In the genomic region with DNA sequence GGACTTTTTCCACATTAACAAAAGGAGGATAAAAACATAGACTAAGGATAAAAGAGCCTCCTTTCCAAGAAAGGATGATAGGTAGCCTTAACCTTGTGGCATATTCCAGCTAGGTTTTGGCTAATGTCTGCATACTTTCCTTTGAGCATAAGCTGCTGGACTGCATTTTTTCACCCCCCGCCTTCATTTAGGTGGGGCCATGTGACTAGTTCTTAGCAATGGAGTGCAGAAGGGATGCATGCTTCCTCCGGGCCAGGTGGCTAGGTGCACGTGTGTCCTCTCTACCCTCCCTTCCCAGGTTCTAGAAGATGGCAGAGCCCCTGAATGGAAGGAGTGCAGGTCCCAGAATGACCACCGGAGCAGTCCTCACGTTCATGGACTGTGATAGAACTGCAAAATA, we compare ENCODE assay signal across 22 cellular contexts.
"Had no signal": no experiment of that assay in that cellular context is flagged by ENCODE, and none has a peak within 500 bp of the region (broad histone marks: within the 10 kb centered on the region; RNA-seq: fewer than 3 reads in every experiment).

No MANE protein-coding gene starts in this region.

- DNase-seq: activated CD4-positive, alpha-beta memory T cell treated with anti-CD3 and anti-CD28 coated beads, Interleukin-2, amount 10 ng/mL, durations not matched to agents 7 days and 5 days; activated CD4-positive, alpha-beta T cell treated with anti-CD3 and anti-CD28 coated beads for 48 hours; activated effector memory CD4-positive, alpha-beta T cell treated with Interleukin-2 at 50 U/mL for 16 hours; activated naive CD4-positive, alpha-beta T cell treated with anti-CD3 and anti-CD28 coated beads for 36 hours; activated T-cell treated with anti-CD3 and anti-CD28 coated beads, Interleukin-2, amount 50 U/mL, for 72 hours; amygdala; body of pancreas; effector memory CD8-positive, alpha-beta T cell; kidney glomerular epithelial cell; left lung; naive thymus-derived CD4-positive, alpha-beta T cell; ovary; psoas muscle; stimulated activated CD4-positive, alpha-beta T cell treated with anti-CD3 and anti-CD28 coated beads, Interleukin-4, amount 100 ng/mL, for 24 hours; stimulated activated naive CD8-positive, alpha-beta T cell treated with anti-CD3 and anti-CD28 coated beads, Interleukin-15, Interleukin-2, amounts not matched to agents 100 U/mL and 50 U/mL, for 24 hours; SW 1271; T-helper 17 cell had no signal

- H3K4me3 Mint-ChIP-seq: activated CD4-positive, alpha-beta memory T cell treated with anti-CD3 and anti-CD28 coated beads, Interleukin-2, amount 10 ng/mL, durations not matched to agents 7 days and 5 days; activated naive CD4-positive, alpha-beta T cell treated with anti-CD3 and anti-CD28 coated beads for 36 hours; activated T-cell treated with anti-CD3 and anti-CD28 coated beads, Interleukin-2, amount 50 U/mL, for 72 hours; effector memory CD8-positive, alpha-beta T cell; naive thymus-derived CD4-positive, alpha-beta T cell; neural progenitor cell; T-helper 17 cell had no signal

- H3K9me3 Mint-ChIP-seq: activated CD4-positive, alpha-beta memory T cell treated with anti-CD3 and anti-CD28 coated beads, Interleukin-2, amount 10 ng/mL, durations not matched to agents 7 days and 5 days; activated naive CD4-positive, alpha-beta T cell treated with anti-CD3 and anti-CD28 coated beads for 36 hours; activated T-cell treated with anti-CD3 and anti-CD28 coated beads, Interleukin-2, amount 50 U/mL, for 72 hours; effector memory CD8-positive, alpha-beta T cell; neural progenitor cell had no signal

- H3K4me1 ChIP-seq: body of pancreas, left lung, psoas muscle had no signal

- H3K36me3 Mint-ChIP-seq: naive thymus-derived CD4-positive, alpha-beta T cell; neural progenitor cell had no signal

- H3K27me3 ChIP-seq: body of pancreas, left lung, neural progenitor cell, ovary, right atrium auricular region had no signal

- H3K36me3 ChIP-seq: left lung, neural progenitor cell, ovary, right atrium auricular region had no signal

- H3K9me3 ChIP-seq: body of pancreas, left lung, ovary, psoas muscle, right atrium auricular region had no signal

- H3K27ac Mint-ChIP-seq: activated CD4-positive, alpha-beta memory T cell treated with anti-CD3 and anti-CD28 coated beads, Interleukin-2, amount 10 ng/mL, durations not matched to agents 7 days and 5 days; activated naive CD4-positive, alpha-beta T cell treated with anti-CD3 and anti-CD28 coated beads for 36 hours; activated T-cell treated with anti-CD3 and anti-CD28 coated beads, Interleukin-2, amount 50 U/mL, for 72 hours; effector memory CD8-positive, alpha-beta T cell; neural progenitor cell; T-helper 17 cell had no signal

- H3K27ac ChIP-seq: body of pancreas, epithelial cell of prostate, left lung, neural progenitor cell, ovary, psoas muscle, right atrium auricular region, SK-N-MC had no signal

- H3K9ac ChIP-seq: neural progenitor cell had no signal

- H3K4me2 ChIP-seq: neural progenitor cell had no signal

- H3K27me3 Mint-ChIP-seq: activated CD4-positive, alpha-beta memory T cell treated with anti-CD3 and anti-CD28 coated beads, Interleukin-2, amount 10 ng/mL, durations not matched to agents 7 days and 5 days had no signal

- H2AFZ ChIP-seq: neural progenitor cell had no signal

- ATAC-seq: activated T-cell treated with anti-CD3 and anti-CD28 coated beads, Interleukin-2, amount 50 U/mL, for 72 hours; body of pancreas; effector memory CD8-positive, alpha-beta T cell; left lung; naive thymus-derived CD4-positive, alpha-beta T cell; psoas muscle; stimulated activated naive CD8-positive, alpha-beta T cell treated with anti-CD3 and anti-CD28 coated beads, Interleukin-15, Interleukin-2, amounts not matched to agents 100 U/mL and 50 U/mL, for 24 hours; T-helper 17 cell had no signal

- H3K4me3 ChIP-seq: body of pancreas, left lung, lung, neural progenitor cell, ovary, psoas muscle, right atrium auricular region, SK-N-MC had no signal
